In the genomic region with DNA sequence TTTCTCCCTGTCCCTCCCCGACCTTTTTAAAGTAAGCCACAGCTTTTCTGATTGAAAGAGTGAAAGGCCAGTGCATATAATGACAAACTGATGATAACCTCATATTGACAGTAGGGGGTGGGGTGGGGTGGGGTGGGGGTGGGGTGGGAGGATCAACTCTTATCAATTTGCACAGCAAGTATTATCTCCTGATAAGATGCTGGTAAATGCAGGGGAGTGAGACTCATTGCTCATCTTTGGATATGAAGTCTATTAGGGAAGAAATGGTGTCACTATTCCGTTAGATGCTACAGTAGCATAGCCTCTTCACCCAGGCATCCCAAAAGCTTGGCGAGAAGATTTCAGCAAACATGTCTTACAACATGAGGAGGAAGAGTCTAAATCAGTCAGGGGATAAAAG, we compare ENCODE assay signal across 1 cellular context.
TF ChIP-seq lines count a peak whose summit lies in the region.

No MANE protein-coding gene starts in this region.

TF ChIP-seq in K562, 482 proteins besides CTCF, POLR2A, EP300 and RAD21 (continued from another document):
- TF ChIP-seq, protein P1, sequence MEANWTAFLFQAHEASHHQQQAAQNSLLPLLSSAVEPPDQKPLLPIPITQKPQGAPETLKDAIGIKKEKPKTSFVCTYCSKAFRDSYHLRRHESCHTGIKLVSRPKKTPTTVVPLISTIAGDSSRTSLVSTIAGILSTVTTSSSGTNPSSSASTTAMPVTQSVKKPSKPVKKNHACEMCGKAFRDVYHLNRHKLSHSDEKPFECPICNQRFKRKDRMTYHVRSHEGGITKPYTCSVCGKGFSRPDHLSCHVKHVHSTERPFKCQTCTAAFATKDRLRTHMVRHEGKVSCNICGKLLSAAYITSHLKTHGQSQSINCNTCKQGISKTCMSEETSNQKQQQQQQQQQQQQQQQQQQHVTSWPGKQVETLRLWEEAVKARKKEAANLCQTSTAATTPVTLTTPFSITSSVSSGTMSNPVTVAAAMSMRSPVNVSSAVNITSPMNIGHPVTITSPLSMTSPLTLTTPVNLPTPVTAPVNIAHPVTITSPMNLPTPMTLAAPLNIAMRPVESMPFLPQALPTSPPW (CRISPR knock-in tag; IDR thresholded peaks at IDR 0.05) = peak; percentile 72
- TF ChIP-seq MEF2D (tag; conservative IDR thresholded peaks at IDR 0.05; ENCODE audit: low read depth) (no peak), TEAD4 (IDR thresholded peaks at IDR 0.05; ENCODE audit: low read length) (peak; percentile 55), TEAD4 (CRISPR knock-in tag; IDR thresholded peaks at IDR 0.05; ENCODE audit: borderline replicate concordance) (no peak), RCOR1 (IDR thresholded peaks at IDR 0.05; ENCODE audit: borderline replicate concordance in 1 of 2, low read depth in 2 of 2, low read length in 2 of 2) (peak in 1 of 2 experiments; percentile 72; a peak in 1 of 4 replicates), MECOM (CRISPR knock-in tag; IDR thresholded peaks at IDR 0.05) (peak; percentile 79; the same call in 1 of the 2 replicates), CBFA2T3 (IDR thresholded peaks at IDR 0.05) (peak; percentile 42), DPF2 (IDR thresholded peaks at IDR 0.05) (peak; percentile 45; the same call in 1 of the 2 replicates), CBFA2T2 (conservative IDR thresholded peaks at IDR 0.05) (0 out of 2 replicates have a peak, but pooled peaks have one; percentile 8), PTBP1 (IDR thresholded peaks at IDR 0.05; ENCODE audit: low read depth, low read length) (no peak), JUND (IDR thresholded peaks at IDR 0.05; ENCODE audit: borderline replicate concordance, low read depth, low read length) (peak; percentile 35; the same call in 1 of the 2 replicates), JUND (tag; IDR thresholded peaks at IDR 0.05; ENCODE audit: borderline replicate concordance, low read depth, low read length) (no peak; the same call in 2 of the 3 replicates), ZNF431 (CRISPR knock-in tag; IDR thresholded peaks at IDR 0.05) (no peak), ZNF24 (IDR thresholded peaks at IDR 0.05) (0 out of 2 replicates have a peak, but pooled peaks have one; percentile 30)
- TF ChIP-seq, protein P2, sequence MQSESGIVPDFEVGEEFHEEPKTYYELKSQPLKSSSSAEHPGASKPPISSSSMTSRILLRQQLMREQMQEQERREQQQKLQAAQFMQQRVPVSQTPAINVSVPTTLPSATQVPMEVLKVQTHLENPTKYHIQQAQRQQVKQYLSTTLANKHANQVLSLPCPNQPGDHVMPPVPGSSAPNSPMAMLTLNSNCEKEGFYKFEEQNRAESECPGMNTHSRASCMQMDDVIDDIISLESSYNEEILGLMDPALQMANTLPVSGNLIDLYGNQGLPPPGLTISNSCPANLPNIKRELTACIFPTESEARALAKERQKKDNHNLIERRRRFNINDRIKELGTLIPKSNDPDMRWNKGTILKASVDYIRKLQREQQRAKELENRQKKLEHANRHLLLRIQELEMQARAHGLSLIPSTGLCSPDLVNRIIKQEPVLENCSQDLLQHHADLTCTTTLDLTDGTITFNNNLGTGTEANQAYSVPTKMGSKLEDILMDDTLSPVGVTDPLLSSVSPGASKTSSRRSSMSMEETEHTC (IDR thresholded peaks at IDR 0.05) = no peak
